8 cellular contexts compared by ENCODE assay signal in genomic region chr20:4091332-4092135, GRCh38. TPM values are rescaled to one million over a fixed set of nuclear protein-coding genes. Genes with fewer than 3 reads are reported as not detected.
DNase-seq lines count a peak whose midpoint lies in the region; ATAC-seq, FAIRE-seq and TF ChIP-seq lines count a peak whose summit lies in the region.

No MANE protein-coding gene starts in this region.

- peaks cover 5% of the 10 kb centered on the region in 2 experiments for H3K9me3 ChIP-seq in CD4-positive, CD25-positive, alpha-beta regulatory T cell (ENCODE audit: control insufficient read depth in 2 of 2, low read length in 2 of 2)
- H3K9me3 ChIP-seq in HEK293 (ENCODE audit: control insufficient read depth, insufficient read depth, low read depth, low read length) (no peaks in the 10 kb centered on the region), GM12878 (replicated peaks; ENCODE audit: control insufficient read depth, insufficient read depth, low read length) (no peaks in the 10 kb centered on the region; the same call in 2 of the 3 replicates)

- H3K4me2 ChIP-seq in GM12878 (ENCODE audit: control insufficient read depth, insufficient read depth): no peak overlapping the region

- no peaks in the 10 kb centered on the region for H3K4me1 ChIP-seq in CD4-positive, CD25-positive, alpha-beta regulatory T cell (ENCODE audit: control insufficient read depth, insufficient read depth, low read length, poor library complexity, severe bottlenecking)
- no peaks in the 10 kb centered on the region for H3K4me1 ChIP-seq in HEK293 (ENCODE audit: control insufficient read depth, insufficient read depth, low read length)
- H3K4me1 ChIP-seq in GM12878 (ENCODE audit: control insufficient read depth, insufficient read depth, low read length): no peaks in the 10 kb centered on the region

- no peak for TF ChIP-seq EP300 in GM12878 (IDR thresholded peaks at IDR 0.05; ENCODE audit: borderline replicate concordance in 1 of 2, control insufficient read depth in 1 of 2, low read depth in 2 of 2, low read length in 2 of 2)

- peaks cover 20% of the 10 kb centered on the region for H3K27me3 Mint-ChIP-seq in CD4-positive, CD25-positive, alpha-beta regulatory T cell

- BruUV-seq in GM12878 (replicated peaks; lab: Mats Ljungman, UMichigan): no TSS peak

- H3K9ac ChIP-seq in GM12878 (ENCODE audit: control insufficient read depth, insufficient read depth, low read length): no peak overlapping the region

- no peak overlapping the region for H3K4me3 Mint-ChIP-seq in CD4-positive, CD25-positive, alpha-beta regulatory T cell

- peak in 2 of 3 donors; percentile 15 to 40 for DNase-seq in CD4-positive, CD25-positive, alpha-beta regulatory T cell
- DNase-seq in SK-N-DZ (ENCODE audit: low spot score) (peak; percentile 58), GM12878 (ENCODE audit: low read depth, low spot score) (no peak), islet precursor cell (peak; percentile 84), midbrain (lab: John Stamatoyannopoulos, UW) (no peak), NCI-H1092 treated with DMSO at 0.1 percent for 48 hours (lab: John Stamatoyannopoulos, UW) (no peak)
- peak; percentile 4 for DNase-seq in stimulated activated naive CD4-positive, alpha-beta T cell treated with Interleukin-2 at 50 U/mL for 16 hours (lab: John Stamatoyannopoulos, UW)

- H3K79me2 ChIP-seq in GM12878 (ENCODE audit: control insufficient read depth, insufficient read depth, low read length): no peaks in the 10 kb centered on the region

- H3K27me3 ChIP-seq in CD4-positive, CD25-positive, alpha-beta regulatory T cell (ENCODE audit: control insufficient read depth, insufficient read depth, low read length): peaks cover 6% of the 10 kb centered on the region
- H3K27me3 ChIP-seq in GM12878 (replicated peaks in 1 of 2; ENCODE audit: control insufficient read depth in 2 of 2, insufficient read depth in 2 of 2, low read length in 1 of 2): no peaks in the 10 kb centered on the region

- peak in 1 of 2 donors; percentile 39 for ATAC-seq in CD4-positive, CD25-positive, alpha-beta regulatory T cell (ENCODE audit: low read depth in 2 of 2)
- peak; percentile 65 for ATAC-seq in GM12878

- TF ChIP-seq RAD21 in GM12878 (IDR thresholded peaks at IDR 0.05; ENCODE audit: insufficient read depth, low read depth, low read length): peak; percentile 57

- no peak overlapping the region for H3K4me3 ChIP-seq in CD4-positive, CD25-positive, alpha-beta regulatory T cell (ENCODE audit: low read depth, low read length)
- H3K4me3 ChIP-seq in HEK293 (ENCODE audit: low read depth, low read length) (no peak overlapping the region), GM12878 (no peak overlapping the region)

- no peak overlapping the region for H3K27ac ChIP-seq in CD4-positive, CD25-positive, alpha-beta regulatory T cell (ENCODE audit: insufficient read depth, low read length, poor library complexity, severe bottlenecking)
- H3K27ac ChIP-seq in HEK293 (ENCODE audit: extremely low read depth, low read depth, low read length) (no peak overlapping the region), GM12878 (ENCODE audit: control insufficient read depth, insufficient read depth) (no peak overlapping the region)

- SMC1A ChIA-PET in GM12878 (lab: Charles Lee; ENCODE audit: uncharacterized antibody, unreplicated experiment): interaction anchor here (1.0 to 1.3 kb wide), 2 partner anchors 204 to 216 kb away, joined by 5 to 6 read pairs; no protein-coding TSS in a partner anchor

- RAD21 ChIA-PET in GM12878 (lab: Charles Lee; ENCODE audit: unreplicated experiment): interaction anchor here (0.6 kb wide), 1 partner anchor 205 kb away, joined by 3 read pairs; no protein-coding TSS in a partner anchor

- POLR2A ChIA-PET in HEK293 (lab: Yijun Ruan, JAX): interaction anchor here (0.7 kb wide), 1 partner anchor 324 kb away, joined by 3 read pairs; the partner anchor contains the start of gene ADISSP
- POLR2A ChIA-PET in GM12878 (lab: Charles Lee): no interaction called here

- intact Hi-C loops in GM12878 (cut with micrococcal nuclease; ENCODE audit: unreplicated experiment): no loop called here

- no peaks in the 10 kb centered on the region for H3K36me3 ChIP-seq in CD4-positive, CD25-positive, alpha-beta regulatory T cell (ENCODE audit: control insufficient read depth, insufficient read depth, low read length)
- H3K36me3 ChIP-seq in HEK293 (ENCODE audit: control insufficient read depth in 2 of 2, insufficient read depth in 1 of 2, low read length in 2 of 2) (no peaks in the 10 kb centered on the region), GM12878 (ENCODE audit: control insufficient read depth in 2 of 2, insufficient read depth in 2 of 2, low read length in 1 of 2) (no peaks in the 10 kb centered on the region)

- no peak for TF ChIP-seq CTCF in HEK293 (tag by site-specific recombination; IDR thresholded peaks at IDR 0.05)
- TF ChIP-seq CTCF in GM12878 (IDR thresholded peaks at IDR 0.05 in 2 of 3, conservative IDR thresholded peaks at IDR 0.05 in 1 of 3; ENCODE audit: control insufficient read depth in 2 of 3, extremely low read depth in 1 of 3, insufficient read depth in 1 of 3, low read depth in 3 of 3, low read length in 3 of 3): peak; percentile 66 to 81 (median 75)

- H4K20me1 ChIP-seq in GM12878 (ENCODE audit: control insufficient read depth, insufficient read depth): no peaks in the 10 kb centered on the region

- no peak overlapping the region for H2AFZ ChIP-seq in GM12878 (ENCODE audit: control insufficient read depth, low read depth, low read length)

- H3K27ac Mint-ChIP-seq in CD4-positive, CD25-positive, alpha-beta regulatory T cell: peak overlapping the region in 2 of 3 donors; percentile 25 to 29

- 29% methylated on average over 20 of the region's 21 CpGs for WGBS in GM12878 (ENCODE audit: insufficient coverage, insufficient replicate concordance, low lambda C conversion rate, missing lambda C conversion rate)

- no peak for TF ChIP-seq POLR2A in GM12878 (IDR thresholded peaks at IDR 0.05; ENCODE audit: low read depth, low read length)

- FAIRE-seq in GM12878 (lab: Jason Lieb, UNC): no peak

- peaks cover 0 to 11% (median 0%) of the 10 kb centered on the region in 7 donors for H3K9me3 Mint-ChIP-seq in CD4-positive, CD25-positive, alpha-beta regulatory T cell

- no peaks in the 10 kb centered on the region for H3K36me3 Mint-ChIP-seq in CD4-positive, CD25-positive, alpha-beta regulatory T cell

- CTCF ChIA-PET in HEK293 (lab: Yijun Ruan, JAX) (interaction anchor here (0.6 to 1.6 kb wide), 27 partner anchors 8 to 1841 kb away, joined by 3 to 17 read pairs (median 4); no protein-coding TSS in a partner anchor), GM12878 (lab: Yijun Ruan, JAX) (interaction anchor here (0.6 to 1.6 kb wide), 9 partner anchors 8 to 756 kb away, joined by 3 to 8 read pairs (median 4); no protein-coding TSS in a partner anchor)

- H3K4me1 Mint-ChIP-seq in CD4-positive, CD25-positive, alpha-beta regulatory T cell: peaks cover 0 to 5% (median under 1%) of the 10 kb centered on the region in 4 donors

- in situ Hi-C loops in GM12878 (cut with MboI): no loop called here

TF ChIP-seq in HEK293, 187 proteins besides CTCF, POLR2A, EP300 and RAD21:
- TF ChIP-seq IKZF3 (tag by site-specific recombination; IDR thresholded peaks at IDR 0.05) (no peak; the same call in 1 of the 2 replicates), ZNF654 (tag by site-specific recombination; IDR thresholded peaks at IDR 0.05; ENCODE audit: low read depth) (peak; percentile 13; the same call in 1 of the 2 replicates), ZFHX2 (tag by site-specific recombination; conservative IDR thresholded peaks at IDR 0.05) (peak; percentile 52), ZNF23 (tag by site-specific recombination; IDR thresholded peaks at IDR 0.05; ENCODE audit: borderline replicate concordance) (no peak), REPIN1 (tag by site-specific recombination; IDR thresholded peaks at IDR 0.05; ENCODE audit: low read depth) (no peak), EGR2 (tag by site-specific recombination; IDR thresholded peaks at IDR 0.05; ENCODE audit: low read depth) (peak; percentile 47)

TF ChIP-seq in GM12878, 131 proteins besides CTCF, POLR2A, EP300 and RAD21 (continues in another document):
- TF ChIP-seq YY1 (IDR thresholded peaks at IDR 0.05; ENCODE audit: low read depth, low read length): 0 out of 2 replicates have a peak, but pooled peaks have one; percentile 54
- TF ChIP-seq SMAD1 (IDR thresholded peaks at IDR 0.05; ENCODE audit: low read depth, partially characterized antibody): no peak
- peak; percentile 54; the same call in 1 of the 2 replicates for TF ChIP-seq EED (IDR thresholded peaks at IDR 0.05; ENCODE audit: low read depth)

RNA-seq across cellular contexts. Expression of gene SMOX, which starts 57.1 kb away (rescaled TPM):
- total RNA-seq in CD4-positive, CD25-positive, alpha-beta regulatory T cell: 3.4 TPM
- under 1 TPM in 1 of 4 donors, not detected in 3; 0.35 TPM for polyA plus RNA-seq in CD4-positive, CD25-positive, alpha-beta regulatory T cell
- 8.0 and 8.1 TPM in 2 replicates for polyA plus RNA-seq in SK-N-DZ (2014; cell fraction: cytosol; rRNA removed)
- polyA plus RNA-seq in SK-N-DZ (2014; cell fraction: nucleus; rRNA removed): 4.4 and 4.6 TPM in 2 replicates
- total RNA-seq in GM12878 (2013; cell fraction: nucleolus; rRNA removed): 0.59 and 0.86 TPM in 2 replicates
- 0.11 and 0.23 TPM in 2 replicates for total RNA-seq in GM12878 (2014; rRNA removed)
- total RNA-seq in GM12878 (2014; rRNA removed; fragmentation: Illumina TruSeq; extraction: Trizol): not detected in 2 replicates
- total RNA-seq in GM12878 (2021): 0.15 and 0.21 TPM in 2 replicates
- not detected for polyA plus RNA-seq in GM12878 (2011; ENCODE audit: low read depth)
- 0.04 and 0.27 TPM in 2 replicates for polyA plus RNA-seq in GM12878 (2011; rRNA removed)
- polyA plus RNA-seq in GM12878 (2011; cell fraction: cytosol; rRNA removed): 0.25 and 0.33 TPM in 2 replicates
- 0.18 and 0.27 TPM in 2 replicates for polyA plus RNA-seq in GM12878 (2011; cell fraction: nucleus; rRNA removed)
- polyA plus RNA-seq in GM12878 (2012): 0.10 TPM in 1 of 2 replicates, not detected in the other
- polyA plus RNA-seq in GM12878 (2014; fragmentation: Illumina TruSeq; extraction: Trizol): 0.32 TPM in 1 of 2 replicates, not detected in the other
- under 1 TPM; 0.09 to 0.31 TPM for polyA plus RNA-seq in GM12878 (2014; fragmentation: Nextera tagmentation; extraction: Ambion mirVana)
- 0.08 and 0.13 TPM in 2 replicates for polyA plus RNA-seq in GM12878 (2014; rRNA removed)
- polyA plus RNA-seq in GM12878 (2016; fragmentation: Nextera tagmentation; extraction: Ambion mirVana): not detected
- 0.36 TPM in 1 of 2 replicates, not detected in the other for polyA minus RNA-seq in GM12878 (2011; rRNA and poly(A)+ RNA removed)
- polyA minus RNA-seq in GM12878 (2011; cell fraction: cytosol; rRNA and poly(A)+ RNA removed): 1.2 TPM in 1 of 2 replicates, not detected in the other
- polyA minus RNA-seq in GM12878 (2011; cell fraction: nucleus; rRNA and poly(A)+ RNA removed): not detected in 2 replicates

Comparison
In these comparisons a context has a peak if more than half of its experiments do, and no peak if none do; other contexts are left out.
1. DNase-seq: peak in CD4-positive, CD25-positive, alpha-beta regulatory T cell (2 of 3), SK-N-DZ (single experiment), islet precursor cell (single experiment) and stimulated activated naive CD4-positive, alpha-beta T cell treated with Interleukin-2 at 50 U/mL for 16 hours (single experiment); none in GM12878 (single experiment), midbrain (single experiment) and NCI-H1092 treated with DMSO at 0.1 percent for 48 hours (single experiment).